ENCODE assay signal across 8 cellular contexts in the genomic region with DNA sequence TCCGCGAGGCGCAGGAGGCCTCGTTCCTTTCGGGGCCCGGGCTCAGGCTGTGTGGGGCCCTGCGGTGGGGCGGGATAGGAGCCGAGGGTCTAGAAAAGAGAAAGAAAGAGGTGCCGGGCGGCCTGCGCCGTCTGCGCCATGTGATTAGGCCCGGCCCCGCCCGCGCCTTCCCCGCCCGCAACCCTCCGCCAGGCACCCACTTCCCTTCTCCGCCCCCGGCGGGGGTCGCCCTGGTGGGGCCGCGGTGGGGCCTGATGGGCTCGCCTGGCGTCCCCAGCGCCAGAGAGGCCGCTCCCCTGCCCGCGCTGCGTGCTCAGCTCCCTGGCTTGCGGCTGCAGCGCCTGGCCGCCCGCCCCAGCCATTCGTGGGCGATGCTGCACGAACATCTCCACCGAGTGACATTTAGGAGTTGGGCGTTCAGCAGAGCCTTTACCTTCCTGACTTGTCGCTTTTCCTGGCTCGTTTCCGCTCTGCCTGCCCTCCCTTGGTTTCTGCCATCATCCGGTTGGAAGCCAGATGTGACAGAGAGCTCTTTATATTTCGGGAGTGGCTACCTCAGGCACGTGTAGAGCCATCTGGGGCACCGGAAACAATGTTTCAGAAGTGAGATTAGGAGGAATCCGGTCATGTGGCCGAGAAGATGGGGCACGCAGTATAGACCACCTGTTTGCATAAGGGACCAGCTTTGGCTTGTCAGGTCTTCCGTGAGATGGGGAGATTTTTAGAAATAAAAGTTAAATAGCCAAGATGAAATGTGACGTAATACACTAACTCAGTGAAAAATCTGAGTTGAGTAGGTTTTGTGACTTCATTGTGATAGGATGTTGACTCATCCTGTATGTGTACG. TPM values are rescaled to one million over a fixed set of nuclear protein-coding genes. Genes with fewer than 3 reads are reported as not detected.
DNase-seq lines count a peak whose midpoint lies in the region; ATAC-seq and TF ChIP-seq lines count a peak whose summit lies in the region.

No MANE protein-coding gene starts in this region.

- peak; percentile 51 for ATAC-seq in HG02610 (IDR thresholded peaks at IDR 0.05; ENCODE audit: unreplicated experiment)
- peak; percentile 41 for ATAC-seq in left cardiac atrium

- no peaks in the 10 kb centered on the region for H3K27me3 ChIP-seq in adipocyte (replicated peaks; ENCODE audit: control insufficient read depth, insufficient read depth, low read length)
- H3K27me3 ChIP-seq in vagina, result no peaks in the 10 kb centered on the region

- no peaks in the 10 kb centered on the region for H3K36me3 ChIP-seq in adipocyte (ENCODE audit: control insufficient read depth, insufficient read depth, low read length, severe bottlenecking)
- no peaks in the 10 kb centered on the region for H3K36me3 ChIP-seq in vagina

- H3K4me3 ChIP-seq in adipocyte (ENCODE audit: low read length) (peak overlapping the region; percentile 94), vagina (peak overlapping the region; percentile 89 to 94)

- TF ChIP-seq POLR2A in GM10847 (IDR thresholded peaks at IDR 0.05; ENCODE audit: extremely low read depth, insufficient read length), result peak; percentile 60
- no peak for TF ChIP-seq POLR2A in vagina (IDR thresholded peaks at IDR 0.05)

- H3K9ac ChIP-seq in adipocyte (ENCODE audit: low read length), result peak overlapping the region; percentile 94

- H3K4me1 ChIP-seq in adipocyte (ENCODE audit: control insufficient read depth, insufficient read depth, low read length) (peaks cover 26% of the 10 kb centered on the region), vagina (peaks cover 41% of the 10 kb centered on the region)

- intact Hi-C loops in left cardiac atrium (cut with DNase I), result no loop called here
- intact Hi-C loops in vagina (cut with DNase I), result loop anchor here (5.0 kb wide), 1 partner anchor 141 kb away; no protein-coding TSS in a partner anchor

- H3K9me3 ChIP-seq in adipocyte (ENCODE audit: control insufficient read depth, low read length) (no peaks in the 10 kb centered on the region), vagina (no peaks in the 10 kb centered on the region)

- peak overlapping the region; percentile 97 for H3K27ac ChIP-seq in vagina

- DNase-seq in NCI-H1092 (lab: John Stamatoyannopoulos, UW) (peak; percentile 3), SW 1271 (lab: John Stamatoyannopoulos, UW) (peak; percentile 68 to 90), adipocyte (ENCODE audit: low read depth) (peak; percentile 80), left cardiac atrium (peak; percentile 72), putamen (ENCODE audit: low spot score) (peak; percentile 51), vagina (ENCODE audit: extremely low spot score in 2 of 2) (peak in 1 of 2 donors; percentile 93)

- no peak for TF ChIP-seq CTCF in vagina (IDR thresholded peaks at IDR 0.05)

RNA-seq across cellular contexts. Expression of a gene that starts 1.1 kb away (rescaled TPM):
- total RNA-seq in left cardiac atrium, result 10 to 100 TPM; 81.8 to 92.6 TPM
- total RNA-seq in vagina, result 88.9 TPM
